24 cellular contexts compared by ENCODE assay signal in the genomic region with DNA sequence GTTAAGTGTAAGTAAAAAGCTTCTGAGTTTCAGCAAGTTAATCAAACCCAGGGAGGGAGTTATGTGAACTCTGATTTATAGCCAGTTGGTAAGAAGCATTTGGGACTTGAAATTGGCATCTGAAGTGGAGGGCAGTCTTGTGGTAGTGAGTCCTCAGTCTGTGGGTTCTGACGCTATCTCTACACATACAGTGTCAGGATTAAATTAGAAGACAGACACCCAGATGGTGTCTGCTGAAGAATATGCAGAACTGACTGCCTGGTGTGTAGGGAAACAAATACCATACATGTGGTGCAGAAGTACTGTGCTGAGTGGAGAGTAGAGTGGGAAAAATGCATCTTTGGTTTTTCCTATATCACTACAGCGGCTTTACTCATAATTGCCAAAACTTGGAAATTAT. TPM values are rescaled to one million over a fixed set of nuclear protein-coding genes. Genes with fewer than 3 reads are reported as not detected.
"Had no signal": no experiment of that assay in that cellular context is flagged by ENCODE, and none has a peak within 500 bp of the region (broad histone marks: within the 10 kb centered on the region; RNA-seq: fewer than 3 reads in every experiment).

No MANE protein-coding gene starts in this region.

- H3K27ac ChIP-seq: esophagus squamous epithelium, left lung, lower lobe of right lung, parathyroid adenoma, sigmoid colon, skin epidermis, spleen, suprapubic skin, vagina had no signal

- H3K4me1 ChIP-seq: esophagus squamous epithelium, left lung, lower lobe of right lung, parathyroid adenoma, spleen, suprapubic skin had no signal

- H3K27me3 ChIP-seq: esophagus squamous epithelium, left lung, sigmoid colon, spleen, suprapubic skin, vagina had no signal

- H3K4me3 ChIP-seq: esophagus squamous epithelium, left lung, lower lobe of right lung, sigmoid colon, skin epidermis, spleen, suprapubic skin, vagina had no signal

- ATAC-seq: effector memory CD8-positive, alpha-beta T cell; left lung; lower lobe of right lung; natural killer cell treated with Interleukin-12 subunit alpha and Interleukin-12 subunit beta and Interleukin-15 and Interleukin-18, amount 100 ng/mL, for 72 hours; stimulated activated naive B cell treated with anti-CD40 and anti-IgM and Interleukin-4, amounts not matched to agents 10 μg/mL and 1 μg/mL and 100 μg/mL, for 72 hours had no signal

- H3K9me3 ChIP-seq: esophagus squamous epithelium, lower lobe of right lung, suprapubic skin, vagina had no signal

- H3K4me1 Mint-ChIP-seq: neural crest cell had no signal

- DNase-seq: cerebellar nuclear complex; cortex of kidney; effector memory CD8-positive, alpha-beta T cell; erythroblast; esophagus squamous epithelium; foreskin melanocyte; glutamatergic neuron; kidney; left lung; lower lobe of right lung; naive B cell; sigmoid colon; spleen; stimulated activated naive B cell treated with anti-CD40 and anti-IgM and Interleukin-4, amounts not matched to agents 10 μg/mL and 1 μg/mL and 100 μg/mL, for 72 hours; trophoblast cell had no signal

- H3K9me3 Mint-ChIP-seq: effector memory CD8-positive, alpha-beta T cell; natural killer cell treated with Interleukin-12 subunit alpha and Interleukin-12 subunit beta and Interleukin-15 and Interleukin-18, amount 100 ng/mL, for 72 hours; neural crest cell had no signal

- H3K4me3 Mint-ChIP-seq: effector memory CD8-positive, alpha-beta T cell; naive B cell; natural killer cell treated with Interleukin-12 subunit alpha and Interleukin-12 subunit beta and Interleukin-15 and Interleukin-18, amount 100 ng/mL, for 72 hours; neural crest cell; stimulated activated naive B cell treated with anti-CD40 and anti-IgM and Interleukin-4, amounts not matched to agents 10 μg/mL and 1 μg/mL and 100 μg/mL, for 72 hours; stimulated activated naive CD8-positive, alpha-beta T cell treated with anti-CD3 and anti-CD28 coated beads, Interleukin-15, Interleukin-2, amounts not matched to agents 100 ng/mL and 50 ng/mL, for 24 hours had no signal

- H3K27me3 Mint-ChIP-seq: effector memory CD8-positive, alpha-beta T cell; naive B cell; natural killer cell treated with Interleukin-12 subunit alpha and Interleukin-12 subunit beta and Interleukin-15 and Interleukin-18, amount 100 ng/mL, for 72 hours; progenitor cell of endocrine pancreas; stimulated activated naive B cell treated with anti-CD40 and anti-IgM and Interleukin-4, amounts not matched to agents 10 μg/mL and 1 μg/mL and 100 μg/mL, for 72 hours; stimulated activated naive CD8-positive, alpha-beta T cell treated with anti-CD3 and anti-CD28 coated beads, Interleukin-15, Interleukin-2, amounts not matched to agents 100 ng/mL and 50 ng/mL, for 24 hours had no signal

- H3K27ac Mint-ChIP-seq: effector memory CD8-positive, alpha-beta T cell; natural killer cell treated with Interleukin-12 subunit alpha and Interleukin-12 subunit beta and Interleukin-15 and Interleukin-18, amount 100 ng/mL, for 72 hours; progenitor cell of endocrine pancreas; stimulated activated naive B cell treated with anti-CD40 and anti-IgM and Interleukin-4, amounts not matched to agents 10 μg/mL and 1 μg/mL and 100 μg/mL, for 72 hours; stimulated activated naive CD8-positive, alpha-beta T cell treated with anti-CD3 and anti-CD28 coated beads, Interleukin-15, Interleukin-2, amounts not matched to agents 100 ng/mL and 50 ng/mL, for 24 hours had no signal

RNA-seq across cellular contexts. Expression of gene PLN, which starts 43.5 kb away (rescaled TPM):
- total RNA-seq: dermis microvascular lymphatic vessel endothelial cell; natural killer cell treated with Interleukin-12 subunit alpha and Interleukin-12 subunit beta and Interleukin-15 and Interleukin-18, amount 100 ng/mL, for 72 hours; neural crest cell had no signal
